ENCODE assay signal across 1 cellular context in genomic region chr15:49875392-49875791, GRCh38.
TF ChIP-seq lines count a peak whose summit lies in the region.

No MANE protein-coding gene starts in this region.

TF ChIP-seq in GM23338, 12 proteins besides CTCF, POLR2A, EP300 and RAD21 (continued from another document):
- TF ChIP-seq ZNF462 (CRISPR knock-in tag; IDR thresholded peaks at IDR 0.05): no peak
- no peak for TF ChIP-seq ETS1 (IDR thresholded peaks at IDR 0.05)
- TF ChIP-seq POLR2AphosphoS5 (IDR thresholded peaks at IDR 0.05; ENCODE audit: low read depth): no peak
